Comparison of ENCODE assay signal across 8 cellular contexts in the genomic region with DNA sequence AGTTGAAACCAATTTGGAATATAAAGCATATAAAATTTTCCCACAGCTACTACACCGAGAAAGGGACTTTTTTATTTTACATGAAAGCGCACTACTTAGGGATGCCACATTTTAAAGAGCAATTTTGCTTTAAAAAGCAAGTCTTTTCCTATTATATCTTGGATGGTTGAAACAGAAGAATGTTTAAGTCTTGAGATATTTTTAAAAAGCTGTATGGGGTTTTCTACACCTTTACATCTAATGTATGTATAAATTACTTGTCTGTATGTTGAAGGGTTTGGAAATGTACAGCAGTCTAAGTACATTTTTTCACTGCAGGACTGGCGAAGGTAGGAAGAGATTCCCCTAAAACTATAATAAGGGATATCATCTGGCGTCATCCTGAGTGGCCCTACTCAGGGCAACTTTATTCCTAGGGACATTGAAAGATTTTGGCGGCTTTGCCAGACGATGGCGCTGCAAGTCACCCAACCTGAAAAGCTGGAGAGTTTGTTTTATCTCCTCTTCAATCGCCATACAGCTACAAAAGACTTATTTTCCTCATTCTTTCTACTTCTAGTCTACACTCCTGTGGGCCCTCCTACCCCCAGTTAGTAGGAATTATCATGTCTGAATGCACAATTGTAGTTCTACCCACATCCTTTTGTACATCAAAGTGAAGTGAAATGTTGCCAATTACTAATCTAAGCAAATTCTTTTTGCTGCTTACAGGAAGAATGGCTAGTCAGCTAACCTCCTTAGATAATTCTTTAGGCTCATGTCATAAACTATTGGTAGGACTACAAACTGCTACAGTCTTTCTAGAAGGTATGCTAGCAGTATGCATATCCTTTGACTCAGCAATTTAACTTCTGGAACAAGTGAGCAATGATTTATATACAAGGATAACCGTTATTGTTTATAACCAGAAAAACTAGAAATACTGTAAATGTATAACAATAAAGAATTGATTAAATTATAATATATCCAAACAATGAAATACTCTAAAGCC. TPM values are rescaled to one million over a fixed set of nuclear protein-coding genes. Genes with fewer than 3 reads are reported as not detected.
DNase-seq lines count a peak whose midpoint lies in the region; ATAC-seq and TF ChIP-seq lines count a peak whose summit lies in the region.

No MANE protein-coding gene starts in this region.

- H4K20me1 ChIP-seq in fibroblast of lung (ENCODE audit: control insufficient read depth, extremely low read depth, insufficient read depth, low read length) = no peaks in the 10 kb centered on the region

- H3K36me3 ChIP-seq in Peyer's patch (no peaks in the 10 kb centered on the region), fibroblast of lung (ENCODE audit: control insufficient read depth, insufficient read depth, low read length) (no peaks in the 10 kb centered on the region), stomach (no peaks in the 10 kb centered on the region)
- peaks cover 0 to 4% (median 0%) of the 10 kb centered on the region in 3 experiments for H3K36me3 ChIP-seq in naive thymus-derived CD4-positive, alpha-beta T cell (ENCODE audit: control insufficient read depth in 2 of 3, insufficient read depth in 3 of 3, low read length in 3 of 3)

- H3K4me1 Mint-ChIP-seq in activated T-cell treated with anti-CD3 and anti-CD28 coated beads, Interleukin-2, amount 50 U/mL, for 72 hours (ENCODE audit: low read depth) = peaks cover 54% of the 10 kb centered on the region
- H3K4me1 Mint-ChIP-seq in naive thymus-derived CD4-positive, alpha-beta T cell = peaks cover 12 to 73% (median 50%) of the 10 kb centered on the region in 7 donors

- TF ChIP-seq CTCF in Peyer's patch (IDR thresholded peaks at IDR 0.05) (peak; percentile 29 to 77 (median 67)), fibroblast of lung (conservative IDR thresholded peaks at IDR 0.05 in 1 of 2, IDR thresholded peaks at IDR 0.05 in 1 of 2; ENCODE audit: low read depth in 1 of 2, low read length in 2 of 2) (peak; percentile 63 to 76), stomach (IDR thresholded peaks at IDR 0.05) (peak in 5 of 7 experiments; percentile 48 to 71 (median 63))

- peak overlapping the region; percentile 98 for H3K9ac ChIP-seq in fibroblast of lung (ENCODE audit: insufficient read depth, low read length)

- H3K4me2 ChIP-seq in fibroblast of lung (ENCODE audit: extremely low read depth, insufficient read depth, low read length) = peak overlapping the region; percentile 91

- peak overlapping the region; percentile 91 for H2AFZ ChIP-seq in fibroblast of lung (ENCODE audit: low read length)

- H3K27me3 ChIP-seq in Peyer's patch (no peaks in the 10 kb centered on the region), fibroblast of lung (ENCODE audit: control insufficient read depth, insufficient read depth, low read length) (no peaks in the 10 kb centered on the region), stomach (no peaks in the 10 kb centered on the region)
- H3K27me3 ChIP-seq in naive thymus-derived CD4-positive, alpha-beta T cell (ENCODE audit: control insufficient read depth in 2 of 2, insufficient read depth in 2 of 2, low read length in 2 of 2) = no peaks in the 10 kb centered on the region

- CTCF ChIA-PET in naive thymus-derived CD4-positive, alpha-beta T cell (lab: Charles Lee) = interaction anchor here (0.6 to 2.2 kb wide), 15 partner anchors 9 to 1114 kb away, joined by 3 to 10 read pairs (median 4); a partner anchor contains a TSS

- H3K79me2 ChIP-seq in fibroblast of lung (ENCODE audit: control insufficient read depth, insufficient read depth, low read length) = peaks cover 22% of the 10 kb centered on the region

- ATAC-seq in GM21717 (IDR thresholded peaks at IDR 0.05; ENCODE audit: unreplicated experiment) = peak; percentile 43
- peak; percentile 24 to 27 for ATAC-seq in activated T-cell treated with anti-CD3 and anti-CD28 coated beads, Interleukin-2, amount 50 U/mL, for 72 hours (replicated peaks in 1 of 2)
- ATAC-seq in naive thymus-derived CD4-positive, alpha-beta T cell = peak; percentile 62

- H3K9me3 Mint-ChIP-seq in activated T-cell treated with anti-CD3 and anti-CD28 coated beads, Interleukin-2, amount 50 U/mL, for 72 hours = no peaks in the 10 kb centered on the region
- no peaks in the 10 kb centered on the region for H3K9me3 Mint-ChIP-seq in naive thymus-derived CD4-positive, alpha-beta T cell

- peak overlapping the region; percentile 86 for H3K27ac Mint-ChIP-seq in activated T-cell treated with anti-CD3 and anti-CD28 coated beads, Interleukin-2, amount 50 U/mL, for 72 hours
- H3K27ac Mint-ChIP-seq in naive thymus-derived CD4-positive, alpha-beta T cell = peak overlapping the region; percentile 97 to 100 (median 100)

- H3K4me3 ChIP-seq in Jurkat, Clone E6-1 (ENCODE audit: low read length) = peak overlapping the region; percentile 87
- H3K4me3 ChIP-seq in Peyer's patch (peak overlapping the region; percentile 68 to 88 (median 70)), fibroblast of lung (replicated peaks in 1 of 4; ENCODE audit: control extremely low read depth in 1 of 4, insufficient read depth in 1 of 4, low read depth in 3 of 4, low read length in 4 of 4) (peak overlapping the region; percentile 88 to 100 (median 92)), stomach (peak overlapping the region; percentile 68 to 78 (median 78))
- H3K4me3 ChIP-seq in naive thymus-derived CD4-positive, alpha-beta T cell (ENCODE audit: low read length) = peak overlapping the region; percentile 98

- H3K27ac ChIP-seq in Peyer's patch = peak overlapping the region; percentile 90 to 97 (median 95)
- H3K27ac ChIP-seq in fibroblast of lung (ENCODE audit: insufficient read depth, low read length) = peak overlapping the region; percentile 100
- H3K27ac ChIP-seq in naive thymus-derived CD4-positive, alpha-beta T cell (ENCODE audit: low read depth, low read length) = peak overlapping the region; percentile 99
- peak overlapping the region; percentile 94 to 99 (median 97) for H3K27ac ChIP-seq in stomach

- peaks cover 0 to 28% (median 0%) of the 10 kb centered on the region in 4 donors for H3K4me1 ChIP-seq in Peyer's patch
- peaks cover 4% of the 10 kb centered on the region for H3K4me1 ChIP-seq in fibroblast of lung (ENCODE audit: control insufficient read depth, extremely low read depth, insufficient read depth, low read length)
- peaks cover 8 to 25% of the 10 kb centered on the region in 2 donors for H3K4me1 ChIP-seq in naive thymus-derived CD4-positive, alpha-beta T cell (ENCODE audit: control insufficient read depth in 2 of 2, insufficient read depth in 2 of 2, low read length in 2 of 2)
- H3K4me1 ChIP-seq in stomach = peaks cover 10 to 39% (median 29%) of the 10 kb centered on the region in 4 donors

- H3K4me3 Mint-ChIP-seq in activated T-cell treated with anti-CD3 and anti-CD28 coated beads, Interleukin-2, amount 50 U/mL, for 72 hours = peak overlapping the region; percentile 91 to 95
- H3K4me3 Mint-ChIP-seq in naive thymus-derived CD4-positive, alpha-beta T cell = peak overlapping the region; percentile 90 to 99 (median 98)

- H3K27me3 Mint-ChIP-seq in activated T-cell treated with anti-CD3 and anti-CD28 coated beads, Interleukin-2, amount 50 U/mL, for 72 hours (ENCODE audit: low read depth) = no peaks in the 10 kb centered on the region
- H3K27me3 Mint-ChIP-seq in naive thymus-derived CD4-positive, alpha-beta T cell = no peaks in the 10 kb centered on the region

- no peak for TF ChIP-seq EP300 in stomach (IDR thresholded peaks at IDR 0.05)

- no peaks in the 10 kb centered on the region for H3K36me3 Mint-ChIP-seq in activated T-cell treated with anti-CD3 and anti-CD28 coated beads, Interleukin-2, amount 50 U/mL, for 72 hours (ENCODE audit: insufficient read depth in 2 of 2)
- no peaks in the 10 kb centered on the region for H3K36me3 Mint-ChIP-seq in naive thymus-derived CD4-positive, alpha-beta T cell

- POLR2A ChIA-PET in naive thymus-derived CD4-positive, alpha-beta T cell (lab: Charles Lee) = interaction anchor here (0.7 to 2.7 kb wide), 7 partner anchors 8 to 414 kb away, joined by 3 to 16 read pairs (median 4); a partner anchor contains a TSS

- WGBS in stomach, 5 donors = 1% methylated on average over 9 of the region's 9 CpGs

- intact Hi-C loops in naive thymus-derived CD4-positive, alpha-beta T cell (cut with micrococcal nuclease) = loop anchor here (1.0 to 5.0 kb wide), 21 partner anchors 7 to 1296 kb away; a partner anchor contains a TSS
- intact Hi-C loops in stomach (cut with DNase I; ENCODE audit: low total_unique reads) = no loop called here

- no peak for TF ChIP-seq POLR2A in Peyer's patch (IDR thresholded peaks at IDR 0.05)
- TF ChIP-seq POLR2A in stomach (IDR thresholded peaks at IDR 0.05) = no peak

- H3K9me3 ChIP-seq in Peyer's patch (no peaks in the 10 kb centered on the region), fibroblast of lung (ENCODE audit: control insufficient read depth, insufficient read depth, low read depth, low read length) (no peaks in the 10 kb centered on the region), stomach (no peaks in the 10 kb centered on the region)
- H3K9me3 ChIP-seq in naive thymus-derived CD4-positive, alpha-beta T cell (ENCODE audit: control insufficient read depth in 2 of 3, low read length in 3 of 3) = no peaks in the 10 kb centered on the region

- DNase-seq in DMS153 treated with DMSO at 0.1 percent for 48 hours (lab: John Stamatoyannopoulos, UW; ENCODE audit: unreplicated experiment) (peak; percentile 59), Peyer's patch (peak; percentile 71 to 91 (median 79)), fibroblast of lung (ENCODE audit: low read depth in 2 of 2) (peak; percentile 76 to 83), stomach (peak; percentile 71)
- DNase-seq in Jurkat, Clone E6-1 (ENCODE audit: low read depth, low spot score) = peak; percentile 90
- peak; percentile 68 to 71 for DNase-seq in activated T-cell treated with anti-CD3 and anti-CD28 coated beads, Interleukin-2, amount 50 U/mL, for 72 hours
- DNase-seq in naive thymus-derived CD4-positive, alpha-beta T cell = peak; percentile 37 to 78 (median 73)

RNA-seq across cellular contexts. Expression of a gene that starts 0.8 kb away (rescaled TPM):
- 10.8 TPM for polyA plus RNA-seq in Jurkat, Clone E6-1 (2012; ENCODE audit: insufficient read depth, insufficient read length)
- total RNA-seq in Peyer's patch = 10 to 100 TPM in 1 of 4 donors, 1 to 10 TPM in 3; 6.0 to 18.2 (median 7.1) TPM
- 10 to 100 TPM; 15.1 to 15.7 TPM for total RNA-seq in activated T-cell treated with anti-CD3 and anti-CD28 coated beads, Interleukin-2, amount 50 U/mL, for 72 hours
- total RNA-seq in fibroblast of lung = 13.9 and 17.0 TPM in 2 replicates
- 8.6 and 8.9 TPM in 2 replicates for polyA plus RNA-seq in fibroblast of lung
- 8.1 and 8.5 TPM in 2 replicates for polyA plus RNA-seq in fibroblast of lung (2012)
- 2.1 and 7.4 TPM in 2 replicates for polyA minus RNA-seq in fibroblast of lung (ENCODE audit: low replicate concordance)
- total RNA-seq in naive thymus-derived CD4-positive, alpha-beta T cell = 10 to 100 TPM; 13.7 to 21.0 (median 17.4) TPM
- 10 to 100 TPM in 1 of 2 donors, 1 to 10 TPM in 1; 7.8 to 11.9 TPM for polyA plus RNA-seq in naive thymus-derived CD4-positive, alpha-beta T cell
- 10 to 100 TPM in 2 of 5 donors, 1 to 10 TPM in 3; 1.2 to 28.6 (median 8.0) TPM for total RNA-seq in stomach
- polyA plus RNA-seq in stomach = 1 to 10 TPM; 3.8 to 5.8 (median 5.2) TPM

RNA-seq across cellular contexts. Expression of a gene that starts 7.2 kb away (rescaled TPM):
- 27.5 TPM for polyA plus RNA-seq in Jurkat, Clone E6-1 (2012; ENCODE audit: insufficient read depth, insufficient read length)
- total RNA-seq in Peyer's patch (10 to 100 TPM; 14.0 to 61.5 (median 44.7) TPM), fibroblast of lung (61.6 and 92.2 TPM in 2 replicates), stomach (100 to 1,000 TPM in 1 of 5 donors, 10 to 100 TPM in 3, 1 to 10 TPM in 1; 2.3 to 228 (median 34.1) TPM)
- total RNA-seq in activated T-cell treated with anti-CD3 and anti-CD28 coated beads, Interleukin-2, amount 50 U/mL, for 72 hours = 10 to 100 TPM; 28.7 to 31.1 TPM
- polyA plus RNA-seq in fibroblast of lung (51.7 and 58.1 TPM in 2 replicates), stomach (1 to 10 TPM; 6.5 to 7.3 (median 7.1) TPM)
- 34.2 and 36.2 TPM in 2 replicates for polyA plus RNA-seq in fibroblast of lung (2012)
- 12.7 and 17.2 TPM in 2 replicates for polyA minus RNA-seq in fibroblast of lung (ENCODE audit: low replicate concordance)
- 10 to 100 TPM; 15.5 to 35.0 (median 29.3) TPM for total RNA-seq in naive thymus-derived CD4-positive, alpha-beta T cell
- 10 to 100 TPM in 1 of 2 donors, 1 to 10 TPM in 1; 7.6 to 17.7 TPM for polyA plus RNA-seq in naive thymus-derived CD4-positive, alpha-beta T cell

Comparison
In these comparisons a context has a peak if more than half of its experiments do, and no peak if none do; other contexts are left out.
1. Peak in every context shown above with its lines: DNase-seq, ATAC-seq, H3K4me3 ChIP-seq and H3K27ac ChIP-seq.